In genomic region chr13:46142692-46143238, GRCh38 we compare ENCODE assay signal across 20 cellular contexts. TPM values are rescaled to one million over a fixed set of nuclear protein-coding genes. Genes with fewer than 3 reads are reported as not detected.
DNase-seq lines count a peak whose midpoint lies in the region; ATAC-seq and TF ChIP-seq lines count a peak whose summit lies in the region.
"Had no signal": no experiment of that assay in that cellular context is flagged by ENCODE, and none has a peak within 500 bp of the region (broad histone marks: within the 10 kb centered on the region; RNA-seq: fewer than 3 reads in every experiment).

No MANE protein-coding gene starts in this region.

- H3K4me3 ChIP-seq in prostate gland, result no peak overlapping the region
- H3K4me3 ChIP-seq: mucosa of descending colon, vagina had no signal

- H3K4me3 Mint-ChIP-seq in activated T-cell treated with anti-CD3 and anti-CD28 coated beads, Interleukin-2, amount 50 U/mL, for 72 hours, result no peak overlapping the region
- no peak overlapping the region for H3K4me3 Mint-ChIP-seq in activated naive CD8-positive, alpha-beta T cell treated with anti-CD3 and anti-CD28 coated beads for 36 hours
- H3K4me3 Mint-ChIP-seq: central memory CD8-positive, alpha-beta T cell; stimulated activated naive CD8-positive, alpha-beta T cell treated with anti-CD3 and anti-CD28 coated beads, Interleukin-15, amount 100 ng/mL, for 72 hours; T-helper 2 cell treated with Interferon-gamma antibody and Interleukin-4, amounts not matched to agents 5 μg/mL and 100 μg/mL, for 36 hours had no signal

- peak overlapping the region; percentile 89 for H3K27ac Mint-ChIP-seq in activated T-cell treated with anti-CD3 and anti-CD28 coated beads, Interleukin-2, amount 50 U/mL, for 72 hours
- H3K27ac Mint-ChIP-seq in activated naive CD8-positive, alpha-beta T cell treated with anti-CD3 and anti-CD28 coated beads for 36 hours, result peak overlapping the region; percentile 49

- no peak for TF ChIP-seq CTCF in prostate gland (IDR thresholded peaks at IDR 0.05)

- H3K27me3 ChIP-seq in prostate gland (replicated peaks; ENCODE audit: insufficient read depth), result no peaks in the 10 kb centered on the region
- H3K27me3 ChIP-seq: vagina had no signal

- H3K27ac ChIP-seq in prostate gland, result peak overlapping the region; percentile 2 to 67
- H3K27ac ChIP-seq: vagina had no signal

- DNase-seq in activated T-cell treated with anti-CD3 and anti-CD28 coated beads, Interleukin-2, amount 50 U/mL, for 72 hours, result no peak
- no peak for DNase-seq in activated T-cell treated with anti-CD3 and anti-CD28 coated beads, Interleukin-2, amount 50 U/mL, for 1 hour
- no peak for DNase-seq in activated naive CD8-positive, alpha-beta T cell treated with anti-CD3 and anti-CD28 coated beads for 36 hours
- DNase-seq in prostate gland (ENCODE audit: low spot score) (no peak), LoVo (ENCODE audit: low spot score) (no peak)
- DNase-seq: activated CD4-positive, CD25-positive, alpha-beta regulatory T cell treated with anti-CD3 and anti-CD28 coated beads, Interleukin-2, amount 50 U/mL, for 72 hours; activated CD8-positive, alpha-beta memory T cell treated with anti-CD3 and anti-CD28 coated beads, Interleukin-2, amount 50 U/mL, for 48 hours; left cardiac atrium; mucosa of descending colon; NCI-H2171 treated with DMSO at 0.1 percent for 48 hours; SHP77 treated with DMSO at 0.1 percent for 48 hours; stimulated activated naive CD8-positive, alpha-beta T cell treated with anti-CD3 and anti-CD28 coated beads, Interleukin-15, amount 100 ng/mL, for 72 hours had no signal

- intact Hi-C loops in prostate gland (cut with DNase I), result no loop called here

- H3K9me3 ChIP-seq in prostate gland, result no peaks in the 10 kb centered on the region
- H3K9me3 ChIP-seq: mucosa of descending colon, vagina had no signal

- H3K4me1 Mint-ChIP-seq in activated T-cell treated with anti-CD3 and anti-CD28 coated beads, Interleukin-2, amount 50 U/mL, for 72 hours (ENCODE audit: low read depth), result peaks cover 53% of the 10 kb centered on the region
- peaks cover 44% of the 10 kb centered on the region for H3K4me1 Mint-ChIP-seq in activated naive CD8-positive, alpha-beta T cell treated with anti-CD3 and anti-CD28 coated beads for 36 hours

- ATAC-seq in activated T-cell treated with anti-CD3 and anti-CD28 coated beads, Interleukin-2, amount 50 U/mL, for 72 hours (replicated peaks in 1 of 2), result no peak
- ATAC-seq in GM18505 (IDR thresholded peaks at IDR 0.05; ENCODE audit: unreplicated experiment), result no peak
- ATAC-seq in HG03280 (IDR thresholded peaks at IDR 0.05; ENCODE audit: unreplicated experiment), result no peak
- ATAC-seq in HG03439 (IDR thresholded peaks at IDR 0.05; ENCODE audit: unreplicated experiment), result no peak
- ATAC-seq: left cardiac atrium; stimulated activated naive CD8-positive, alpha-beta T cell treated with anti-CD3 and anti-CD28 coated beads, Interleukin-15, amount 100 ng/mL, for 72 hours had no signal

- WGBS in prostate gland, result 45% methylated on average over 4 of the region's 4 CpGs

- H3K36me3 ChIP-seq in prostate gland, result no peaks in the 10 kb centered on the region
- H3K36me3 ChIP-seq: vagina had no signal

- no peaks in the 10 kb centered on the region for H3K9me3 Mint-ChIP-seq in activated T-cell treated with anti-CD3 and anti-CD28 coated beads, Interleukin-2, amount 50 U/mL, for 72 hours
- H3K9me3 Mint-ChIP-seq in activated naive CD8-positive, alpha-beta T cell treated with anti-CD3 and anti-CD28 coated beads for 36 hours, result no peaks in the 10 kb centered on the region
- H3K9me3 Mint-ChIP-seq: central memory CD8-positive, alpha-beta T cell; stimulated activated naive CD8-positive, alpha-beta T cell treated with anti-CD3 and anti-CD28 coated beads, Interleukin-15, amount 100 ng/mL, for 72 hours; T-helper 2 cell treated with Interferon-gamma antibody and Interleukin-4, amounts not matched to agents 5 μg/mL and 100 μg/mL, for 36 hours had no signal

- H3K4me1 ChIP-seq in prostate gland (replicated peaks), result no peaks in the 10 kb centered on the region
- H3K4me1 ChIP-seq: vagina had no signal

- peak; percentile 23 for TF ChIP-seq POLR2A in GM18505 (IDR thresholded peaks at IDR 0.05; ENCODE audit: borderline replicate concordance, extremely low read depth, insufficient read depth, insufficient read length)
- no peak for TF ChIP-seq POLR2A in prostate gland (IDR thresholded peaks at IDR 0.05)

- H3K27me3 Mint-ChIP-seq in activated T-cell treated with anti-CD3 and anti-CD28 coated beads, Interleukin-2, amount 50 U/mL, for 72 hours (ENCODE audit: low read depth), result no peaks in the 10 kb centered on the region
- H3K27me3 Mint-ChIP-seq in activated naive CD8-positive, alpha-beta T cell treated with anti-CD3 and anti-CD28 coated beads for 36 hours, result no peaks in the 10 kb centered on the region
- H3K27me3 Mint-ChIP-seq: central memory CD8-positive, alpha-beta T cell; stimulated activated naive CD8-positive, alpha-beta T cell treated with anti-CD3 and anti-CD28 coated beads, Interleukin-15, amount 100 ng/mL, for 72 hours had no signal

- peaks cover 26 to 65% of the 10 kb centered on the region in 2 donors for H3K36me3 Mint-ChIP-seq in activated T-cell treated with anti-CD3 and anti-CD28 coated beads, Interleukin-2, amount 50 U/mL, for 72 hours (ENCODE audit: insufficient read depth in 2 of 2)
- peaks cover 70% of the 10 kb centered on the region for H3K36me3 Mint-ChIP-seq in activated naive CD8-positive, alpha-beta T cell treated with anti-CD3 and anti-CD28 coated beads for 36 hours

RNA-seq across cellular contexts. Expression of gene CPB2, which starts 37.9 kb away (rescaled TPM):
- total RNA-seq in activated T-cell treated with anti-CD3 and anti-CD28 coated beads, Interleukin-2, amount 50 U/mL, for 72 hours, result not detected
- not detected for total RNA-seq in activated naive CD8-positive, alpha-beta T cell treated with anti-CD3 and anti-CD28 coated beads for 36 hours
- total RNA-seq in prostate gland, result under 1 TPM in 1 of 2 donors, not detected in 1; 0.85 TPM
- total RNA-seq: Daoy, HT-29, left cardiac atrium, mucosa of descending colon, vagina had no signal

RNA-seq across cellular contexts. Expression of gene LCP1, which starts 39.2 kb away (rescaled TPM):
- 100 to 1,000 TPM; 834 to 955 TPM for total RNA-seq in activated T-cell treated with anti-CD3 and anti-CD28 coated beads, Interleukin-2, amount 50 U/mL, for 72 hours
- 100 to 1,000 TPM; 886 to 901 TPM for total RNA-seq in activated naive CD8-positive, alpha-beta T cell treated with anti-CD3 and anti-CD28 coated beads for 36 hours
- 100 to 1,000 TPM in 1 of 2 donors, 10 to 100 TPM in 1; 58.1 to 177 TPM for total RNA-seq in prostate gland
- total RNA-seq: HT-29 had no signal

Comparison
In these comparisons a context has a peak if more than half of its experiments do, and no peak if none do; other contexts are left out.
1. RNA of gene LCP1, which starts 39.2 kb away (total RNA-seq): 834 to 955 TPM in activated T-cell treated with anti-CD3 and anti-CD28 coated beads, Interleukin-2, amount 50 U/mL, for 72 hours and 886 to 901 TPM in activated naive CD8-positive, alpha-beta T cell treated with anti-CD3 and anti-CD28 coated beads for 36 hours; 58.1 to 177 TPM in prostate gland; every median in the first group is over 4 times any median in the second.